21 cellular contexts compared by ENCODE assay signal in the genomic region with DNA sequence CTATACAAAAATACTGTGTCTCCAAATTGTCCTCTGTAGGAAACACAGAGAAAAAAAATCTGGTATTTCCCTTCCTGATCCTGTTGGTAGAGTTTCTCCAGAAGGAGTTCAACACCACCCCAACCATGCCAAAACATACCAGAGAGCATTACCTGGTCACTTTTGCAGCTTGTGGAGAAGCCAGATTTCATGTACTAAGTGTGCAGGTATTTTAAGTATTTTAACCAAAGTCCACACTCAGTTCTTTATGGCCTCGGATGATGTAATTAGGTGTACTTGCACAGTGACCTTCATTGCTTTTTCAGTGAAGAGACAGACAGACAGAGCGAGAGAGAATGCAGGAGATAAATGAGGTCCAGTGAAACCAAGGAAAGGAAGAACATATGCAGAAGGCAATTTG.
DNase-seq lines count a peak whose midpoint lies in the region; ATAC-seq, FAIRE-seq and TF ChIP-seq lines count a peak whose summit lies in the region.
"Had no signal": no experiment of that assay in that cellular context is flagged by ENCODE, and none has a peak within 500 bp of the region (broad histone marks: within the 10 kb centered on the region; RNA-seq: fewer than 3 reads in every experiment).

No MANE protein-coding gene starts in this region.

- H3K27ac Mint-ChIP-seq in Caco-2 (ENCODE audit: unreplicated experiment) = peak overlapping the region; percentile 54
- H3K27ac Mint-ChIP-seq: B cell, CD14-positive monocyte, H9, HFFc6 had no signal

- H3K14ac ChIP-seq in H1 (ENCODE audit: insufficient read length) = no peak overlapping the region

- H3K9me3 ChIP-seq in Caco-2 = no peaks in the 10 kb centered on the region
- no peaks in the 10 kb centered on the region for H3K9me3 ChIP-seq in H1 (ENCODE audit: insufficient read depth in 2 of 2, low read depth in 1 of 2, low read length in 1 of 2)
- H3K9me3 ChIP-seq in mucosa of descending colon = no peaks in the 10 kb centered on the region
- H3K9me3 ChIP-seq: MG63, SJSA1 had no signal

- H3K27me3 Mint-ChIP-seq in Caco-2 (ENCODE audit: insufficient read depth, unreplicated experiment) = no peaks in the 10 kb centered on the region
- H3K27me3 Mint-ChIP-seq: B cell had no signal

- CTCF ChIA-PET in Caco-2 (lab: Charles Lee) = no interaction called here
- CTCF ChIA-PET in H1 (lab: Charles Lee; ENCODE audit: partially characterized antibody) = no interaction called here

- no peaks in the 10 kb centered on the region for H4K20me1 ChIP-seq in H1 (replicated peaks in 1 of 2; ENCODE audit: control insufficient read depth in 1 of 2, insufficient read depth in 2 of 2, low read length in 2 of 2)

- H3K27ac ChIP-seq in H1 (ENCODE audit: low read depth, low read length) = no peak overlapping the region
- H3K27ac ChIP-seq: SJSA1 had no signal

- H3K4me3 Mint-ChIP-seq in Caco-2 (ENCODE audit: unreplicated experiment) = peak overlapping the region; percentile 32
- H3K4me3 Mint-ChIP-seq: B cell, CD14-positive monocyte, H9, HFFc6 had no signal

- no peak overlapping the region for H2BK20ac ChIP-seq in H1 (ENCODE audit: low read length)

- no TSS peak for BruUV-seq in Caco-2 (replicated peaks; lab: Mats Ljungman, UMichigan)

- H4K8ac ChIP-seq in H1 (ENCODE audit: extremely low read depth, insufficient read depth, low read length) = no peak overlapping the region

- H3K4me2 ChIP-seq in H1 (ENCODE audit: insufficient read depth in 1 of 2, low read depth in 2 of 2, low read length in 2 of 2) = no peak overlapping the region

- no peak overlapping the region for H4K5ac ChIP-seq in H1 (ENCODE audit: insufficient read length, low read depth, low read length)

- peak; percentile 60 for ATAC-seq in mucosa of descending colon
- ATAC-seq: K562, Right ventricle myocardium inferior had no signal

- intact Hi-C loops in Caco-2 (cut with micrococcal nuclease; ENCODE audit: unreplicated experiment) (no loop called here), mucosa of descending colon (cut with DNase I, micrococcal nuclease) (no loop called here)

- H3K36me3 ChIP-seq in Caco-2 (ENCODE audit: control insufficient read depth, insufficient read depth, low read length) (no peaks in the 10 kb centered on the region), H1 (ENCODE audit: control insufficient read depth in 2 of 4, insufficient read depth in 4 of 4, low read length in 3 of 4) (no peaks in the 10 kb centered on the region), mucosa of descending colon (ENCODE audit: low read depth) (no peaks in the 10 kb centered on the region)
- H3K36me3 ChIP-seq: MG63, SJSA1 had no signal

- POLR2A ChIA-PET in Caco-2 (lab: Charles Lee) (no interaction called here), H1 (lab: Charles Lee; ENCODE audit: partially characterized antibody) (no interaction called here)

- no peaks in the 10 kb centered on the region for H3K36me3 Mint-ChIP-seq in Caco-2 (ENCODE audit: insufficient read depth, unreplicated experiment)
- H3K36me3 Mint-ChIP-seq: CD14-positive monocyte had no signal

- TF ChIP-seq POLR2A in H1 (IDR thresholded peaks at IDR 0.05; ENCODE audit: control extremely low read depth in 1 of 2, low read depth in 2 of 2, low read length in 2 of 2) = no peak

- TF ChIP-seq CTCF in Caco-2 (IDR thresholded peaks at IDR 0.05; ENCODE audit: insufficient read depth in 1 of 2, low read depth in 1 of 2, low read length in 1 of 2, severe bottlenecking in 1 of 2, unreplicated experiment in 1 of 2) = no peak
- TF ChIP-seq CTCF in H1 (IDR thresholded peaks at IDR 0.05; ENCODE audit: control extremely low read depth in 1 of 3, insufficient read depth in 1 of 3, low read depth in 1 of 3, low read length in 3 of 3) = no peak
- no peak for TF ChIP-seq CTCF in mucosa of descending colon (IDR thresholded peaks at IDR 0.05)
- no peak for TF ChIP-seq CTCF in foreskin fibroblast (IDR thresholded peaks at IDR 0.05; ENCODE audit: low read depth, low read length)

- TF ChIP-seq EP300 in H1 (IDR thresholded peaks at IDR 0.05; ENCODE audit: borderline replicate concordance in 1 of 2, low read depth in 2 of 2, low read length in 2 of 2) = no peak

- H4K91ac ChIP-seq in H1 (replicated peaks; ENCODE audit: insufficient read length, low read length) = no peak overlapping the region

- H2AK5ac ChIP-seq in H1 (ENCODE audit: low read depth, low read length) = no peak overlapping the region

- no peak overlapping the region for H2BK12ac ChIP-seq in H1 (ENCODE audit: low read depth, low read length)

- peaks cover 7% of the 10 kb centered on the region for H3K4me1 Mint-ChIP-seq in Caco-2 (ENCODE audit: low read depth, unreplicated experiment)
- H3K4me1 Mint-ChIP-seq: B cell, CD14-positive monocyte had no signal

- no peak overlapping the region for H2BK15ac ChIP-seq in H1 (ENCODE audit: low read length)

- no peak overlapping the region for H2BK5ac ChIP-seq in H1 (ENCODE audit: low read depth, low read length)

- FAIRE-seq in H1 (lab: Jason Lieb, UNC) = no peak
- FAIRE-seq: K562 had no signal

- no peak overlapping the region for H3K23ac ChIP-seq in H1 (ENCODE audit: insufficient read length)

- H3K18ac ChIP-seq in H1 (ENCODE audit: extremely low read depth, low read length) = no peak overlapping the region

- H3K79me1 ChIP-seq in H1 (ENCODE audit: low read depth, low read length) = no peaks in the 10 kb centered on the region

- H3K4me1 ChIP-seq in Caco-2 (peaks cover 7% of the 10 kb centered on the region; the same call in 1 of the 2 replicates), H1 (replicated peaks in 1 of 4; ENCODE audit: control insufficient read depth in 3 of 4, insufficient read depth in 4 of 4, low read length in 3 of 4) (no peaks in the 10 kb centered on the region), mucosa of descending colon (ENCODE audit: low read depth) (no peaks in the 10 kb centered on the region)
- H3K4me1 ChIP-seq: SJSA1 had no signal

- TF ChIP-seq RAD21 in H1 (IDR thresholded peaks at IDR 0.05 in 1 of 2, conservative IDR thresholded peaks at IDR 0.05 in 1 of 2; ENCODE audit: low read depth in 2 of 2, low read length in 2 of 2) = no peak

- H3K4me3 ChIP-seq in Caco-2 (ENCODE audit: low read depth, low read length) (no peak overlapping the region), H1 (ENCODE audit: extremely low read depth in 1 of 4, insufficient read depth in 2 of 4, low read depth in 3 of 4, low read length in 4 of 4) (no peak overlapping the region), mucosa of descending colon (no peak overlapping the region), foreskin fibroblast (ENCODE audit: low read depth in 1 of 2, low read length in 2 of 2) (no peak overlapping the region)
- H3K4me3 ChIP-seq: K562, MG63, SJSA1 had no signal

- peak overlapping the region; percentile 51; the same call in 1 of the 2 replicates for H2AFZ ChIP-seq in H1 (ENCODE audit: low read length)

- no peaks in the 10 kb centered on the region for H3K23me2 ChIP-seq in H1 (ENCODE audit: low read depth, low read length)

- H3K4ac ChIP-seq in H1 (replicated peaks; ENCODE audit: insufficient read length, low read depth, low read length) = no peak overlapping the region

- no peak overlapping the region for H2BK120ac ChIP-seq in H1 (replicated peaks; ENCODE audit: low read depth, low read length)

- WGBS in H1 (ENCODE audit: extremely low coverage in 1 of 2, insufficient coverage in 1 of 2, insufficient read length in 1 of 2, insufficient replicate concordance in 2 of 2, low coverage in 1 of 2, low lambda C conversion rate in 2 of 2, missing lambda C conversion rate in 1 of 2), 2 experiments = 100% methylated on average over 2 of the region's 2 CpGs; no CpG with 5 or more reads in 1 of the 2 experiments

- no peaks in the 10 kb centered on the region for H3K79me2 ChIP-seq in H1 (ENCODE audit: control insufficient read depth in 1 of 2, insufficient read depth in 2 of 2, low read length in 2 of 2)

- H3K9ac ChIP-seq in H1 (replicated peaks in 1 of 4; ENCODE audit: extremely low read depth in 1 of 4, low read depth in 3 of 4, low read length in 3 of 4) = no peak overlapping the region

- H3K27me3 ChIP-seq in Caco-2 (replicated peaks; ENCODE audit: control insufficient read depth, insufficient read depth, low read length) (no peaks in the 10 kb centered on the region), H1 (replicated peaks in 1 of 4; ENCODE audit: control insufficient read depth in 3 of 4, extremely low read depth in 1 of 4, insufficient read depth in 3 of 4, low read length in 3 of 4) (no peaks in the 10 kb centered on the region)
- H3K27me3 ChIP-seq: MG63, SJSA1 had no signal

- DNase-seq in Caco-2 (peak in 1 of 2 experiments; percentile 15), NCI-H226 (peak; percentile 6), H1 (ENCODE audit: low read depth in 1 of 2, low spot score in 2 of 2) (no peak), mucosa of descending colon (no peak), DMS 273 (lab: John Stamatoyannopoulos, UW; ENCODE audit: unreplicated experiment) (no peak), foreskin fibroblast (no peak)
- no peak for DNase-seq in activated CD8-positive, alpha-beta memory T cell treated with anti-CD3 and anti-CD28 coated beads, Interleukin-2, amount 50 U/mL, for 4 hours
- DNase-seq: DMS79, H9, HFFc6, MG63, NCI-H1417 treated with DMSO at 0.1 percent for 48 hours, NCI-H187, NCI-H2107, NCI-H510A, NCI-H774 had no signal

- no peak overlapping the region for H3K56ac ChIP-seq in H1 (replicated peaks; ENCODE audit: insufficient read length, low read depth, low read length)

- H3K9me3 Mint-ChIP-seq in Caco-2 (ENCODE audit: unreplicated experiment) = no peaks in the 10 kb centered on the region
- H3K9me3 Mint-ChIP-seq: H9 had no signal

TF ChIP-seq in H1, 55 proteins besides CTCF, POLR2A, EP300 and RAD21 (continues in another document):
- TF ChIP-seq HDAC6 (IDR thresholded peaks at IDR 0.05; ENCODE audit: low read depth, low read length) (no peak), KDM4A (IDR thresholded peaks at IDR 0.05; ENCODE audit: low read depth, low read length, severe bottlenecking) (no peak), SUZ12 (IDR thresholded peaks at IDR 0.05; ENCODE audit: low read length) (no peak), ZNF274 (IDR thresholded peaks at IDR 0.05; ENCODE audit: borderline replicate concordance, extremely low read depth, low read length) (no peak), TAF1 (IDR thresholded peaks at IDR 0.05; ENCODE audit: low read depth, low read length) (no peak), BRCA1 (IDR thresholded peaks at IDR 0.05; ENCODE audit: low read depth, low read length) (no peak), SP4 (IDR thresholded peaks at IDR 0.05; ENCODE audit: low read length) (no peak), KDM1A (IDR thresholded peaks at IDR 0.05; ENCODE audit: borderline replicate concordance, low read length) (no peak), TCF12 (IDR thresholded peaks at IDR 0.05; ENCODE audit: low read depth, low read length) (no peak)
- TF ChIP-seq, protein P1, sequence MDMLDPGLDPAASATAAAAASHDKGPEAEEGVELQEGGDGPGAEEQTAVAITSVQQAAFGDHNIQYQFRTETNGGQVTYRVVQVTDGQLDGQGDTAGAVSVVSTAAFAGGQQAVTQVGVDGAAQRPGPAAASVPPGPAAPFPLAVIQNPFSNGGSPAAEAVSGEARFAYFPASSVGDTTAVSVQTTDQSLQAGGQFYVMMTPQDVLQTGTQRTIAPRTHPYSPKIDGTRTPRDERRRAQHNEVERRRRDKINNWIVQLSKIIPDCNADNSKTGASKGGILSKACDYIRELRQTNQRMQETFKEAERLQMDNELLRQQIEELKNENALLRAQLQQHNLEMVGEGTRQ (IDR thresholded peaks at IDR 0.05; ENCODE audit: low read length) = no peak
